Comparison of ENCODE assay signal across 27 cellular contexts in the genomic region with DNA sequence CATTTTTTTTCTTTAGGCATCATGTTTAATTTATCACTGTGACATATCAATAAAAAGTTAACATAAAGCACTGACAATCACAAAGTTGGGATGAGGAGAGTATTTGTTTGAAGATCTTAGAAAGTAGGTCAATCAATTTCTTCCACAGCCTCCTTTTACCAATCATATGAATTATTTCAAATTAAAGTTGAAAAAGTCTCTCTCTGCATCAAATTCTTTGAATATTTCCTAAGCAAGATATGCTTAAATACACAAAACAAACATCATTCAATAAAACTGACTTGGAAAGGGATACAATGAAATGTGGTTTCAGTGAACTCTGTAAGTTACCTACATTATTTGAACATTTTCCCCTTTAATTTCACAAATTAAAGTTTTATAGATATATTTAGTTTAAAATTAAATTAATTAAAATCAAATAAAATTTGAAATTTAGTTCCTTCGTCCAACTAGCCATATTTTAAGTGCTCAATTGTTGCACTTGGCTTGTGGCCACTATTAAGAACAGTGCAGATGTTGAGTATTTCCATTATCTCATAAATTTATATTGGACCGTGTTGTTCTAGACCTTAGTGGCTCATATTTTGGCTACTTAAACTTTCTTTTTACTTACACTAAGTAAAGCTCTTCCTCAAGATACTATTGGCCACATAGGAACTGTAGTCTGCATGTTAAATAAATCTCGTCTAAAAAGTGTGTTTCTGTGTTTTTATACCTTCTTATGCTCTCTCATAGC.
DNase-seq lines count a peak whose midpoint lies in the region; ATAC-seq, FAIRE-seq and TF ChIP-seq lines count a peak whose summit lies in the region.
"Had no signal": no experiment of that assay in that cellular context is flagged by ENCODE, and none has a peak within 500 bp of the region (broad histone marks: within the 10 kb centered on the region; RNA-seq: fewer than 3 reads in every experiment).

No MANE protein-coding gene starts in this region.

- peak overlapping the region; percentile 62 for H3K4me2 ChIP-seq in endothelial cell of umbilical vein (ENCODE audit: insufficient read depth, low read length)
- H3K4me2 ChIP-seq: BLaER1, GM23338 had no signal

- no peaks in the 10 kb centered on the region for H3K36me3 ChIP-seq in Caco-2 (ENCODE audit: control insufficient read depth, insufficient read depth, low read length)
- H3K36me3 ChIP-seq in endothelial cell of umbilical vein (ENCODE audit: control insufficient read depth in 2 of 2, extremely low read depth in 1 of 2, insufficient read depth in 2 of 2, low read length in 2 of 2) = no peaks in the 10 kb centered on the region
- no peaks in the 10 kb centered on the region for H3K36me3 ChIP-seq in prostate gland
- H3K36me3 ChIP-seq in psoas muscle (ENCODE audit: insufficient read depth in 1 of 2, low read depth in 1 of 2) = no peaks in the 10 kb centered on the region
- no peaks in the 10 kb centered on the region for H3K36me3 ChIP-seq in gastroesophageal sphincter
- H3K36me3 ChIP-seq: BLaER1 had no signal

- TF ChIP-seq POLR2A in endothelial cell of umbilical vein (IDR thresholded peaks at IDR 0.05; ENCODE audit: low read depth, low read length) (no peak), prostate gland (IDR thresholded peaks at IDR 0.05) (no peak), gastroesophageal sphincter (IDR thresholded peaks at IDR 0.05) (no peak)

- CTCF ChIA-PET in Caco-2 (lab: Charles Lee) = no interaction called here
- CTCF ChIA-PET in endothelial cell of umbilical vein (lab: Charles Lee) = interaction anchor here (0.5 to 2.0 kb wide), 5 partner anchors 15 to 930 kb away, joined by 3 to 6 read pairs (median 3); no protein-coding TSS in a partner anchor

- WGBS in prostate gland = 31% methylated on average over 3 of the region's 3 CpGs
- WGBS in psoas muscle, 3 donors = 35 to 51% (median 40%) methylated on average over 3 of the region's 3 CpGs
- WGBS in gastroesophageal sphincter (ENCODE audit: low coverage in 1 of 2), 2 donors = 37 to 61% methylated on average over 3 of the region's 3 CpGs

- H3K27ac Mint-ChIP-seq in Caco-2 (ENCODE audit: unreplicated experiment) = peak overlapping the region; percentile 79
- peak overlapping the region in 2 of 3 experiments; percentile 14 to 51 for H3K27ac Mint-ChIP-seq in nephron
- H3K27ac Mint-ChIP-seq: CD4-positive, alpha-beta memory T cell; GM23338 had no signal

- no peak for DNase-seq in Caco-2
- DNase-seq in endothelial cell of umbilical vein (ENCODE audit: low read depth, low spot score) = peak; percentile 49
- DNase-seq in prostate gland (ENCODE audit: low spot score) = no peak
- no peak for DNase-seq in psoas muscle
- DNase-seq: Calu3; CD4-positive, alpha-beta memory T cell; DMS53; EL; HCEC 1CT; Kasumi-1; MM.1S; NCI-H1092 treated with DMSO at 0.1 percent for 48 hours; NCI-H1694; NCI-H2081 treated with DMSO at 0.1 percent for 48 hours; NCI-H510A; NCI-H774; RPMI8226; SHP77 treated with DMSO at 0.1 percent for 48 hours had no signal

- H3K4me1 Mint-ChIP-seq in Caco-2 (ENCODE audit: low read depth, unreplicated experiment) (peaks cover 11% of the 10 kb centered on the region), nephron (peaks cover 6% of the 10 kb centered on the region)
- H3K4me1 Mint-ChIP-seq: CD4-positive, alpha-beta memory T cell had no signal

- intact Hi-C loops in Caco-2 (cut with micrococcal nuclease; ENCODE audit: unreplicated experiment) = no loop called here
- intact Hi-C loops in endothelial cell of umbilical vein (cut with micrococcal nuclease) = no loop called here
- intact Hi-C loops in prostate gland (cut with DNase I) = no loop called here
- intact Hi-C loops in psoas muscle (cut with DNase I) = no loop called here

- no peaks in the 10 kb centered on the region for H3K9me1 ChIP-seq in endothelial cell of umbilical vein (replicated peaks; ENCODE audit: control insufficient read depth, extremely low read depth, insufficient read depth, low read length)

- peak overlapping the region; percentile 45 for H3K27ac ChIP-seq in endothelial cell of umbilical vein (ENCODE audit: insufficient read depth, low read depth, low read length)
- no peak overlapping the region for H3K27ac ChIP-seq in prostate gland
- H3K27ac ChIP-seq in psoas muscle = no peak overlapping the region
- no peak overlapping the region for H3K27ac ChIP-seq in gastroesophageal sphincter
- H3K27ac ChIP-seq: BLaER1 had no signal

- H3K27me3 ChIP-seq in Caco-2 (replicated peaks; ENCODE audit: control insufficient read depth, insufficient read depth, low read length) (no peaks in the 10 kb centered on the region), endothelial cell of umbilical vein (ENCODE audit: control insufficient read depth in 2 of 2, insufficient read depth in 2 of 2, low read length in 2 of 2) (no peaks in the 10 kb centered on the region), prostate gland (replicated peaks; ENCODE audit: insufficient read depth) (no peaks in the 10 kb centered on the region), psoas muscle (ENCODE audit: insufficient read depth in 3 of 3, low read length in 2 of 3) (no peaks in the 10 kb centered on the region), gastroesophageal sphincter (no peaks in the 10 kb centered on the region)
- H3K27me3 ChIP-seq: BLaER1 had no signal

- H4K20me1 ChIP-seq in endothelial cell of umbilical vein (replicated peaks; ENCODE audit: control insufficient read depth, extremely low read depth, insufficient read depth, low read length) = no peaks in the 10 kb centered on the region
- H4K20me1 ChIP-seq: BLaER1 had no signal

- no peaks in the 10 kb centered on the region for H3K79me2 ChIP-seq in endothelial cell of umbilical vein (ENCODE audit: control insufficient read depth, insufficient read depth, low read length)

- TF ChIP-seq EP300 in gastroesophageal sphincter (IDR thresholded peaks at IDR 0.05) = no peak

- TF ChIP-seq CTCF in Caco-2 (IDR thresholded peaks at IDR 0.05; ENCODE audit: insufficient read depth in 1 of 2, low read depth in 1 of 2, low read length in 1 of 2, severe bottlenecking in 1 of 2, unreplicated experiment in 1 of 2) (no peak), endothelial cell of umbilical vein (IDR thresholded peaks at IDR 0.05; ENCODE audit: extremely low read depth in 1 of 2, insufficient read depth in 1 of 2, low read depth in 1 of 2, low read length in 2 of 2) (no peak), nephron (IDR thresholded peaks at IDR 0.05; ENCODE audit: unreplicated experiment in 3 of 3) (no peak), prostate gland (IDR thresholded peaks at IDR 0.05) (no peak), psoas muscle (IDR thresholded peaks at IDR 0.05) (no peak), gastroesophageal sphincter (IDR thresholded peaks at IDR 0.05) (no peak)

- H3K27me3 Mint-ChIP-seq in Caco-2 (ENCODE audit: insufficient read depth, unreplicated experiment) (no peaks in the 10 kb centered on the region), nephron (ENCODE audit: low read depth) (no peaks in the 10 kb centered on the region)
- H3K27me3 Mint-ChIP-seq: CD4-positive, alpha-beta memory T cell had no signal

- no peak for FAIRE-seq in endothelial cell of umbilical vein (lab: Jason Lieb, UNC)
- FAIRE-seq: A204.1, GM12891, GM18507 had no signal

- peaks cover 30% of the 10 kb centered on the region for H3K9me3 Mint-ChIP-seq in Caco-2 (ENCODE audit: unreplicated experiment)
- H3K9me3 Mint-ChIP-seq in nephron = peaks cover 27% of the 10 kb centered on the region

- ATAC-seq in SK-N-SH treated with all-trans-retinoic acid at 6 μM for 48 hours = peak; percentile 40
- no peak for ATAC-seq in psoas muscle
- ATAC-seq in gastroesophageal sphincter = no peak
- ATAC-seq in HG02610 (IDR thresholded peaks at IDR 0.05; ENCODE audit: unreplicated experiment) = no peak
- ATAC-seq: GM23338 had no signal

- dilution Hi-C loops in endothelial cell of umbilical vein (cut with MboI; ENCODE audit: extremely low pct_ligation_motif_present, low sequenced_read_pairs) = no loop called here

- H3K36me3 Mint-ChIP-seq in Caco-2 (ENCODE audit: insufficient read depth, unreplicated experiment) (peaks cover 5% of the 10 kb centered on the region), nephron (ENCODE audit: low read depth) (no peaks in the 10 kb centered on the region)
- H3K36me3 Mint-ChIP-seq: CD4-positive, alpha-beta memory T cell had no signal

- no peak overlapping the region for H3K4me3 ChIP-seq in Caco-2 (ENCODE audit: low read depth, low read length)
- H3K4me3 ChIP-seq in endothelial cell of umbilical vein (replicated peaks in 1 of 3; ENCODE audit: insufficient read depth in 1 of 3, low read depth in 1 of 3, low read length in 3 of 3) = no peak overlapping the region
- H3K4me3 ChIP-seq in prostate gland = no peak overlapping the region
- H3K4me3 ChIP-seq in psoas muscle = no peak overlapping the region
- no peak overlapping the region for H3K4me3 ChIP-seq in gastroesophageal sphincter
- H3K4me3 ChIP-seq: BLaER1, GM23338 had no signal

- H2AFZ ChIP-seq in endothelial cell of umbilical vein (ENCODE audit: low read depth, low read length) = no peak overlapping the region
- H2AFZ ChIP-seq: GM23338 had no signal

- POLR2A ChIA-PET in Caco-2 (lab: Charles Lee) (no interaction called here), endothelial cell of umbilical vein (lab: Charles Lee) (no interaction called here)

- no peak overlapping the region for H3K9ac ChIP-seq in endothelial cell of umbilical vein (replicated peaks; ENCODE audit: extremely low read depth, insufficient read depth, low read length)
- H3K9ac ChIP-seq: BLaER1 had no signal

- H3K4me1 ChIP-seq in Caco-2 = peaks cover 28% of the 10 kb centered on the region
- peaks cover 14% of the 10 kb centered on the region for H3K4me1 ChIP-seq in endothelial cell of umbilical vein (ENCODE audit: control insufficient read depth, extremely low read depth, insufficient read depth, low read length)
- H3K4me1 ChIP-seq in prostate gland (replicated peaks) = no peaks in the 10 kb centered on the region
- no peaks in the 10 kb centered on the region for H3K4me1 ChIP-seq in psoas muscle
- no peaks in the 10 kb centered on the region for H3K4me1 ChIP-seq in gastroesophageal sphincter
- H3K4me1 ChIP-seq: BLaER1 had no signal

- no peak overlapping the region for H3K4me3 Mint-ChIP-seq in Caco-2 (ENCODE audit: unreplicated experiment)
- no peak overlapping the region for H3K4me3 Mint-ChIP-seq in nephron
- H3K4me3 Mint-ChIP-seq: CD4-positive, alpha-beta memory T cell; GM23338 had no signal

- BruUV-seq in Caco-2 (replicated peaks; lab: Mats Ljungman, UMichigan) = no TSS peak
- BruUV-seq in endothelial cell of umbilical vein (replicated peaks; lab: Mats Ljungman, UMichigan) = no TSS peak

- H3K9me3 ChIP-seq in Caco-2 (peaks cover 3% of the 10 kb centered on the region; the same call in 1 of the 2 replicates), endothelial cell of umbilical vein (replicated peaks; ENCODE audit: control insufficient read depth, insufficient read depth, low read length) (no peaks in the 10 kb centered on the region), prostate gland (no peaks in the 10 kb centered on the region), psoas muscle (peaks cover 8% of the 10 kb centered on the region), gastroesophageal sphincter (peaks cover 0 to 18% (median 0%) of the 10 kb centered on the region in 3 donors)

TF ChIP-seq in SK-N-SH treated with all-trans-retinoic acid at 6 μM for 48 hours, 23 proteins besides CTCF, POLR2A, EP300 and RAD21:
- TF ChIP-seq ZC3H10 (CRISPR knock-in tag; IDR thresholded peaks at IDR 0.05) = no peak
- TF ChIP-seq ISL1 (CRISPR knock-in tag; IDR thresholded peaks at IDR 0.05) = peak; percentile 93

TF ChIP-seq in endothelial cell of umbilical vein, 7 proteins besides CTCF, POLR2A, EP300 and RAD21 (continues in another document):
- TF ChIP-seq MYC (IDR thresholded peaks at IDR 0.05; ENCODE audit: low read depth, low read length) = no peak
